In genomic region chr16:46857261-46857962, GRCh38 we compare ENCODE assay signal across 8 cellular contexts. TPM values are rescaled to one million over a fixed set of nuclear protein-coding genes. Genes with fewer than 3 reads are reported as not detected.
DNase-seq lines count a peak whose midpoint lies in the region; ATAC-seq lines count a peak whose summit lies in the region.

No MANE protein-coding gene starts in this region.

- no peaks in the 10 kb centered on the region for H3K36me3 Mint-ChIP-seq in activated CD4-positive, alpha-beta T cell treated with anti-CD3 and anti-CD28 coated beads, Interleukin-2, amount 10 ng/mL, durations not matched to agents 7 days and 5 days (ENCODE audit: low read depth)

- peak; percentile 13 for DNase-seq in activated CD4-positive, alpha-beta T cell treated with anti-CD3 and anti-CD28 coated beads, Interleukin-2, amount 10 ng/mL, durations not matched to agents 7 days and 5 days
- DNase-seq in activated CD4-positive, alpha-beta T cell treated with anti-CD3 and anti-CD28 coated beads for 1 hour = no peak
- peak; percentile 61 for DNase-seq in NCI-H2227 treated with DMSO at 0.1 percent for 48 hours (lab: John Stamatoyannopoulos, UW)
- peak; percentile 38 for DNase-seq in midbrain (lab: John Stamatoyannopoulos, UW)

- peak overlapping the region; percentile 86 for H3K27ac ChIP-seq in cingulate gyrus (ENCODE audit: low read depth, low read length)

- H3K4me1 Mint-ChIP-seq in activated CD4-positive, alpha-beta T cell treated with anti-CD3 and anti-CD28 coated beads, Interleukin-2, amount 10 ng/mL, durations not matched to agents 7 days and 5 days = peaks cover 13% of the 10 kb centered on the region

- no peak overlapping the region for H3K27ac Mint-ChIP-seq in activated CD4-positive, alpha-beta T cell treated with anti-CD3 and anti-CD28 coated beads, Interleukin-2, amount 10 ng/mL, durations not matched to agents 7 days and 5 days

- no peaks in the 10 kb centered on the region for H3K27me3 Mint-ChIP-seq in activated CD4-positive, alpha-beta T cell treated with anti-CD3 and anti-CD28 coated beads, Interleukin-2, amount 10 ng/mL, durations not matched to agents 7 days and 5 days

- POLR2A ChIA-PET in activated CD4-positive, alpha-beta T cell treated with anti-CD3 and anti-CD28 coated beads, Interleukin-2, amount 10 ng/mL, durations not matched to agents 7 days and 5 days (lab: Charles Lee) = no interaction called here

- ATAC-seq in GM21717 (IDR thresholded peaks at IDR 0.05; ENCODE audit: unreplicated experiment) (no peak), HG03354 (IDR thresholded peaks at IDR 0.05; ENCODE audit: poor library complexity, severe bottlenecking, unreplicated experiment) (no peak), HG02973 (IDR thresholded peaks at IDR 0.05; ENCODE audit: unreplicated experiment) (no peak)

- no peak overlapping the region for H3K4me3 Mint-ChIP-seq in activated CD4-positive, alpha-beta T cell treated with anti-CD3 and anti-CD28 coated beads, Interleukin-2, amount 10 ng/mL, durations not matched to agents 7 days and 5 days

- H3K9me3 Mint-ChIP-seq in activated CD4-positive, alpha-beta T cell treated with anti-CD3 and anti-CD28 coated beads, Interleukin-2, amount 10 ng/mL, durations not matched to agents 7 days and 5 days = no peaks in the 10 kb centered on the region

- CTCF ChIA-PET in activated CD4-positive, alpha-beta T cell treated with anti-CD3 and anti-CD28 coated beads, Interleukin-2, amount 10 ng/mL, durations not matched to agents 7 days and 5 days (lab: Charles Lee) = interaction anchor here (0.6 to 0.8 kb wide), 2 partner anchors 24 to 1643 kb away, joined by 3 read pairs; no protein-coding TSS in a partner anchor

RNA-seq across cellular contexts. Expression of gene C16orf87, which starts 26.4 kb away (rescaled TPM):
- 10 to 100 TPM; 10.3 to 11.2 TPM for total RNA-seq in activated CD4-positive, alpha-beta T cell treated with anti-CD3 and anti-CD28 coated beads, Interleukin-2, amount 10 ng/mL, durations not matched to agents 7 days and 5 days

RNA-seq across cellular contexts. Expression of gene GPT2, which starts 26.8 kb away (rescaled TPM):
- total RNA-seq in activated CD4-positive, alpha-beta T cell treated with anti-CD3 and anti-CD28 coated beads, Interleukin-2, amount 10 ng/mL, durations not matched to agents 7 days and 5 days = 1 to 10 TPM; 3.9 to 4.0 TPM
